3 cellular contexts compared by ENCODE assay signal in genomic region chr5:13211064-13211463, GRCh38.
TF ChIP-seq lines count a peak whose summit lies in the region.

No MANE protein-coding gene starts in this region.

TF ChIP-seq in A549, 52 proteins besides CTCF, POLR2A, EP300 and RAD21:
- TF ChIP-seq FOXS1 (CRISPR knock-in tag; IDR thresholded peaks at IDR 0.05) (no peak), BCL3 (IDR thresholded peaks at IDR 0.05) (no peak), NPAS2 (CRISPR knock-in tag; IDR thresholded peaks at IDR 0.05; ENCODE audit: borderline replicate concordance) (no peak), MAFK (IDR thresholded peaks at IDR 0.05; ENCODE audit: partially characterized antibody) (peak; percentile 72), HOXB5 (CRISPR knock-in tag; IDR thresholded peaks at IDR 0.05) (no peak), PBX3 (IDR thresholded peaks at IDR 0.05) (no peak)
TF ChIP-seq in A549: peak in this region for 1.

TF ChIP-seq in IMR-90, 13 proteins besides CTCF, POLR2A, EP300 and RAD21:
- TF ChIP-seq SMC3 (IDR thresholded peaks at IDR 0.05; ENCODE audit: low read depth, low read length) (no peak), MAFK (IDR thresholded peaks at IDR 0.05; ENCODE audit: low read depth, low read length) (peak; percentile 94)

TF ChIP-seq in H1, 55 proteins besides CTCF, POLR2A, EP300 and RAD21:
- TF ChIP-seq TAF7 (optimal IDR thresholded peaks at IDR 0.05; ENCODE audit: borderline replicate concordance, low read depth, low read length): no peak
- no peak for TF ChIP-seq CBX5 (IDR thresholded peaks at IDR 0.05; ENCODE audit: low read depth, low read length)
- no peak for TF ChIP-seq TAF1 (IDR thresholded peaks at IDR 0.05; ENCODE audit: low read depth, low read length)
- TF ChIP-seq SAP30 (IDR thresholded peaks at IDR 0.05; ENCODE audit: insufficient read depth, insufficient replicate concordance, low read length): no peak
- TF ChIP-seq MAFK (IDR thresholded peaks at IDR 0.05; ENCODE audit: low read depth, low read length): peak; percentile 66; the same call in 1 of the 2 replicates
TF ChIP-seq in H1: peak in this region for 1.
